ENCODE assay signal across 1 cellular context in the genomic region with DNA sequence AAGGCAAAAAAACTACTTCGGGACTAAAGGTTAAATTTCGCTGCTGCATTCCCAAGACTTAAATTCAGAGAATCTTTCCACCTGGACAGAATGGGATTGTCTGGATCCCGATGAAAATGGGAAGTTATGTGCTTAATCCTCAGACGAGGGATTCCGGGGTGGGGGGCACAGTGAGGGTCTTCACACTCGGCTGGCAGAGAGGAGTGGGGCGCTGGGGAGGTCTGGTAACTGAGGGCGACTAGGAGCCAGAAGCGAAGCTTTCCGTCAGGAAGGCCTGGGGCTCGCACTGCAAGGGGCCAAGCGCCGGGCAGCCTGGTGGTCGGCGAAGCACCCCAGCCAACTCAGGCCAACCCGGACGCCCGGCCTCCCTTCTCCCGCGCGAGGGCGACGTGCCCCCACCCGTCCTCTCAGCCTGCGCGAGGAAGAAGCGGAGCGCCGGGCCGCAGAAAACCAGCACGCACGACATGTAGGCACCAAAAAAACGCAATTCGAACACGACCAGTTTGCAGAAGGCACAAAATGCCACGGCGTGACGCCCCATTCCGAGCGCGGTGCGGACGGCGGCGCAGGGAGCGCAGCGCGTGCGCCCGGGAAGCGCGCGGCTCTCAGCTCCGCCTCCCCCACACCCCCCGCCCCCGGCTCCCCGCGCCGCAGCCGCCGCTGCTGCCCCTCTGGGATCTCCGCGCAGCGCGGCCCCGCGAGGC.
TF ChIP-seq lines count a peak whose summit lies in the region.

No MANE protein-coding gene starts in this region.

TF ChIP-seq in HepG2, 621 proteins besides CTCF, POLR2A, EP300 and RAD21 (continued from another document and continues in another):
- TF ChIP-seq, protein P1, sequence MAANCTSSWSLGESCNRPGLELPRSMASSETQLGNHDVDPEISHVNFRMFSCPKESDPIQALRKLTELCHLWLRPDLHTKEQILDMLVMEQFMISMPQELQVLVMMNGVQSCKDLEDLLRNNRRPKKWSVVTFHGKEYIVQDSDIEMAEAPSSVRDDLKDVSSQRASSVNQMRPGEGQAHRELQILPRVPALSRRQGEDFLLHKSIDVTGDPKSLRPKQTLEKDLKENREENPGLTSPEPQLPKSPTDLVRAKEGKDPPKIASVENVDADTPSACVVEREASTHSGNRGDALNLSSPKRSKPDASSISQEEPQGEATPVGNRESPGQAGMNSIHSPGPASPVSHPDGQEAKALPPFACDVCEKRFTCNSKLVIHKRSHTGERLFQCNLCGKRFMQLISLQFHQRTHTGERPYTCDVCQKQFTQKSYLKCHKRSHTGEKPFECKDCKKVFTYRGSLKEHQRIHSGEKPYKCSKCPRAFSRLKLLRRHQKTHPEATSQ (CRISPR knock-in tag; IDR thresholded peaks at IDR 0.05; ENCODE audit: borderline replicate concordance) = 0 out of 2 replicates have a peak, but pooled peaks have one; percentile 8
- TF ChIP-seq, protein P2, sequence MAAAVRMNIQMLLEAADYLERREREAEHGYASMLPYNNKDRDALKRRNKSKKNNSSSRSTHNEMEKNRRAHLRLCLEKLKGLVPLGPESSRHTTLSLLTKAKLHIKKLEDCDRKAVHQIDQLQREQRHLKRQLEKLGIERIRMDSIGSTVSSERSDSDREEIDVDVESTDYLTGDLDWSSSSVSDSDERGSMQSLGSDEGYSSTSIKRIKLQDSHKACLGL (CRISPR knock-in tag; IDR thresholded peaks at IDR 0.05) = 0 out of 2 replicates have a peak, but pooled peaks have one; percentile 27
- TF ChIP-seq ZNF253 (CRISPR knock-in tag; IDR thresholded peaks at IDR 0.05; ENCODE audit: borderline replicate concordance) (no peak; the same call in 1 of the 2 replicates), NR1H2 (CRISPR knock-in tag; IDR thresholded peaks at IDR 0.05; ENCODE audit: borderline replicate concordance, low read depth) (no peak), ZNF317 (CRISPR knock-in tag; IDR thresholded peaks at IDR 0.05) (peak; percentile 53; the same call in 1 of the 2 replicates), MAZ (IDR thresholded peaks at IDR 0.05; ENCODE audit: borderline replicate concordance, low read depth, low read length) (no peak), MAZ (CRISPR knock-in tag; IDR thresholded peaks at IDR 0.05; ENCODE audit: low read depth) (no peak), KMT2B (CRISPR knock-in tag; IDR thresholded peaks at IDR 0.05) (peak; percentile 90), CCDC6 (CRISPR knock-in tag; IDR thresholded peaks at IDR 0.05) (no peak), KDM3A (CRISPR knock-in tag; IDR thresholded peaks at IDR 0.05; ENCODE audit: low read depth) (peak; percentile 31; the same call in 1 of the 2 replicates), PAF1 (CRISPR knock-in tag; IDR thresholded peaks at IDR 0.05) (no peak), ZNF530 (CRISPR knock-in tag; IDR thresholded peaks at IDR 0.05; ENCODE audit: low read depth) (no peak), MXI1 (IDR thresholded peaks at IDR 0.05; ENCODE audit: borderline replicate concordance, low read depth, low read length) (peak; percentile 45; the same call in 1 of the 3 replicates), ZFP1 (CRISPR knock-in tag; IDR thresholded peaks at IDR 0.05) (no peak), CREM (IDR thresholded peaks at IDR 0.05) (no peak), CREM (CRISPR knock-in tag; IDR thresholded peaks at IDR 0.05) (no peak), KLF16 (CRISPR knock-in tag; IDR thresholded peaks at IDR 0.05) (peak in 1 of 2 experiments; percentile 75; a peak in 2 of 4 replicates), HNRNPLL (IDR thresholded peaks at IDR 0.05; ENCODE audit: low read depth, low read length, poor library complexity, severe bottlenecking) (peak; percentile 98), LCORL (IDR thresholded peaks at IDR 0.05) (no peak), LCORL (CRISPR knock-in tag; IDR thresholded peaks at IDR 0.05) (0 out of 2 replicates have a peak, but pooled peaks have one; percentile 41), ZBTB38 (CRISPR knock-in tag; IDR thresholded peaks at IDR 0.05) (no peak), ADNP (CRISPR knock-in tag; IDR thresholded peaks at IDR 0.05) (no peak), TAF15 (IDR thresholded peaks at IDR 0.05; ENCODE audit: low read depth, low read length, poor library complexity, severe bottlenecking) (no peak), ZFY (CRISPR knock-in tag; IDR thresholded peaks at IDR 0.05) (peak; percentile 81; the same call in 1 of the 2 replicates), SCMH1 (CRISPR knock-in tag; IDR thresholded peaks at IDR 0.05; ENCODE audit: borderline replicate concordance) (no peak)
- TF ChIP-seq, protein P3, sequence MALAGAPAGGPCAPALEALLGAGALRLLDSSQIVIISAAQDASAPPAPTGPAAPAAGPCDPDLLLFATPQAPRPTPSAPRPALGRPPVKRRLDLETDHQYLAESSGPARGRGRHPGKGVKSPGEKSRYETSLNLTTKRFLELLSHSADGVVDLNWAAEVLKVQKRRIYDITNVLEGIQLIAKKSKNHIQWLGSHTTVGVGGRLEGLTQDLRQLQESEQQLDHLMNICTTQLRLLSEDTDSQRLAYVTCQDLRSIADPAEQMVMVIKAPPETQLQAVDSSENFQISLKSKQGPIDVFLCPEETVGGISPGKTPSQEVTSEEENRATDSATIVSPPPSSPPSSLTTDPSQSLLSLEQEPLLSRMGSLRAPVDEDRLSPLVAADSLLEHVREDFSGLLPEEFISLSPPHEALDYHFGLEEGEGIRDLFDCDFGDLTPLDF (CRISPR knock-in tag; IDR thresholded peaks at IDR 0.05) = peak; percentile 40
- TF ChIP-seq, protein P4, sequence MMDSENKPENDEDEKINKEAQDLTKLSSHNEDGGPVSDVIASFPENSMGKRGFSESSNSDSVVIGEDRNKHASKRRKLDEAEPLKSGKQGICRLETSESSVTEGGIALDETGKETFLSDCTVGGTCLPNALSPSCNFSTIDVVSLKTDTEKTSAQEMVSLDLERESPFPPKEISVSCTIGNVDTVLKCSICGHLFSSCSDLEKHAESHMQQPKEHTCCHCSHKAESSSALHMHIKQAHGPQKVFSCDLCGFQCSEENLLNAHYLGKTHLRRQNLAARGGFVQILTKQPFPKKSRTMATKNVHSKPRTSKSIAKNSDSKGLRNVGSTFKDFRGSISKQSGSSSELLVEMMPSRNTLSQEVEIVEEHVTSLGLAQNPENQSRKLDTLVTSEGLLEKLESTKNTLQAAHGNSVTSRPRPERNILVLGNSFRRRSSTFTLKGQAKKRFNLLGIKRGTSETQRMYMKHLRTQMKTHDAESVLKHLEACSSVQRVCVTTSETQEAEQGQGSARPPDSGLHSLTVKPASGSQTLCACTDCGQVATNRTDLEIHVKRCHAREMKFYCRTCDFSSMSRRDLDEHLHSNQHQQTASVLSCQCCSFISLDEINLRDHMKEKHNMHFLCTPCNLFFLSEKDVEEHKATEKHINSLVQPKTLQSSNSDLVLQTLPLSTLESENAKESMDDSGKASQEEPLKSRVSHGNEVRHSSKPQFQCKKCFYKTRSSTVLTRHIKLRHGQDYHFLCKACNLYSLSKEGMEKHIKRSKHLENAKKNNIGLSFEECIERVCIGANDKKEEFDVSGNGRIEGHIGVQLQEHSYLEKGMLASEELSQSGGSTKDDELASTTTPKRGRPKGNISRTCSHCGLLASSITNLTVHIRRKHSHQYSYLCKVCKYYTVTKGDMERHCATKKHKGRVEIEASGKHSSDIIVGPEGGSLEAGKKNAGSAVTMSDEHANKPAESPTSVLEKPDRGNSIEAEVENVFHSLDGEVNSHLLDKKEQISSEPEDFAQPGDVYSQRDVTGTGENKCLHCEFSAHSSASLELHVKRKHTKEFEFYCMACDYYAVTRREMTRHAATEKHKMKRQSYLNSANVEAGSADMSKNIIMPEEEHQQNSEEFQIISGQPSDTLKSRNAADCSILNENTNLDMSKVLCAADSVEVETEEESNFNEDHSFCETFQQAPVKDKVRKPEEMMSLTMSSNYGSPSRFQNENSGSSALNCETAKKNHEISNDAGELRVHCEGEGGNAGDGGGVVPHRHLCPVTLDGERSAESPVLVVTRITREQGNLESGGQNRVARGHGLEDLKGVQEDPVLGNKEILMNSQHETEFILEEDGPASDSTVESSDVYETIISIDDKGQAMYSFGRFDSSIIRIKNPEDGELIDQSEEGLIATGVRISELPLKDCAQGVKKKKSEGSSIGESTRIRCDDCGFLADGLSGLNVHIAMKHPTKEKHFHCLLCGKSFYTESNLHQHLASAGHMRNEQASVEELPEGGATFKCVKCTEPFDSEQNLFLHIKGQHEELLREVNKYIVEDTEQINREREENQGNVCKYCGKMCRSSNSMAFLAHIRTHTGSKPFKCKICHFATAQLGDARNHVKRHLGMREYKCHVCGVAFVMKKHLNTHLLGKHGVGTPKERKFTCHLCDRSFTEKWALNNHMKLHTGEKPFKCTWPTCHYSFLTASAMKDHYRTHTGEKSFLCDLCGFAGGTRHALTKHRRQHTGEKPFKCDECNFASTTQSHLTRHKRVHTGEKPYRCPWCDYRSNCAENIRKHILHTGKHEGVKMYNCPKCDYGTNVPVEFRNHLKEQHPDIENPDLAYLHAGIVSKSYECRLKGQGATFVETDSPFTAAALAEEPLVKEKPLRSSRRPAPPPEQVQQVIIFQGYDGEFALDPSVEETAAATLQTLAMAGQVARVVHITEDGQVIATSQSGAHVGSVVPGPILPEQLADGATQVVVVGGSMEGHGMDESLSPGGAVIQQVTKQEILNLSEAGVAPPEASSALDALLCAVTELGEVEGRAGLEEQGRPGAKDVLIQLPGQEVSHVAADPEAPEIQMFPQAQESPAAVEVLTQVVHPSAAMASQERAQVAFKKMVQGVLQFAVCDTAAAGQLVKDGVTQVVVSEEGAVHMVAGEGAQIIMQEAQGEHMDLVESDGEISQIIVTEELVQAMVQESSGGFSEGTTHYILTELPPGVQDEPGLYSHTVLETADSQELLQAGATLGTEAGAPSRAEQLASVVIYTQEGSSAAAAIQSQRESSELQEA (CRISPR knock-in tag; IDR thresholded peaks at IDR 0.05; ENCODE audit: not compliant biosample characterization) = peak; percentile 49
- TF ChIP-seq, protein P5, sequence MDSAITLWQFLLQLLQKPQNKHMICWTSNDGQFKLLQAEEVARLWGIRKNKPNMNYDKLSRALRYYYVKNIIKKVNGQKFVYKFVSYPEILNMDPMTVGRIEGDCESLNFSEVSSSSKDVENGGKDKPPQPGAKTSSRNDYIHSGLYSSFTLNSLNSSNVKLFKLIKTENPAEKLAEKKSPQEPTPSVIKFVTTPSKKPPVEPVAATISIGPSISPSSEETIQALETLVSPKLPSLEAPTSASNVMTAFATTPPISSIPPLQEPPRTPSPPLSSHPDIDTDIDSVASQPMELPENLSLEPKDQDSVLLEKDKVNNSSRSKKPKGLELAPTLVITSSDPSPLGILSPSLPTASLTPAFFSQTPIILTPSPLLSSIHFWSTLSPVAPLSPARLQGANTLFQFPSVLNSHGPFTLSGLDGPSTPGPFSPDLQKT (CRISPR knock-in tag; IDR thresholded peaks at IDR 0.05; ENCODE audit: borderline replicate concordance) = no peak; the same call in 1 of the 2 replicates
- TF ChIP-seq, protein P6, sequence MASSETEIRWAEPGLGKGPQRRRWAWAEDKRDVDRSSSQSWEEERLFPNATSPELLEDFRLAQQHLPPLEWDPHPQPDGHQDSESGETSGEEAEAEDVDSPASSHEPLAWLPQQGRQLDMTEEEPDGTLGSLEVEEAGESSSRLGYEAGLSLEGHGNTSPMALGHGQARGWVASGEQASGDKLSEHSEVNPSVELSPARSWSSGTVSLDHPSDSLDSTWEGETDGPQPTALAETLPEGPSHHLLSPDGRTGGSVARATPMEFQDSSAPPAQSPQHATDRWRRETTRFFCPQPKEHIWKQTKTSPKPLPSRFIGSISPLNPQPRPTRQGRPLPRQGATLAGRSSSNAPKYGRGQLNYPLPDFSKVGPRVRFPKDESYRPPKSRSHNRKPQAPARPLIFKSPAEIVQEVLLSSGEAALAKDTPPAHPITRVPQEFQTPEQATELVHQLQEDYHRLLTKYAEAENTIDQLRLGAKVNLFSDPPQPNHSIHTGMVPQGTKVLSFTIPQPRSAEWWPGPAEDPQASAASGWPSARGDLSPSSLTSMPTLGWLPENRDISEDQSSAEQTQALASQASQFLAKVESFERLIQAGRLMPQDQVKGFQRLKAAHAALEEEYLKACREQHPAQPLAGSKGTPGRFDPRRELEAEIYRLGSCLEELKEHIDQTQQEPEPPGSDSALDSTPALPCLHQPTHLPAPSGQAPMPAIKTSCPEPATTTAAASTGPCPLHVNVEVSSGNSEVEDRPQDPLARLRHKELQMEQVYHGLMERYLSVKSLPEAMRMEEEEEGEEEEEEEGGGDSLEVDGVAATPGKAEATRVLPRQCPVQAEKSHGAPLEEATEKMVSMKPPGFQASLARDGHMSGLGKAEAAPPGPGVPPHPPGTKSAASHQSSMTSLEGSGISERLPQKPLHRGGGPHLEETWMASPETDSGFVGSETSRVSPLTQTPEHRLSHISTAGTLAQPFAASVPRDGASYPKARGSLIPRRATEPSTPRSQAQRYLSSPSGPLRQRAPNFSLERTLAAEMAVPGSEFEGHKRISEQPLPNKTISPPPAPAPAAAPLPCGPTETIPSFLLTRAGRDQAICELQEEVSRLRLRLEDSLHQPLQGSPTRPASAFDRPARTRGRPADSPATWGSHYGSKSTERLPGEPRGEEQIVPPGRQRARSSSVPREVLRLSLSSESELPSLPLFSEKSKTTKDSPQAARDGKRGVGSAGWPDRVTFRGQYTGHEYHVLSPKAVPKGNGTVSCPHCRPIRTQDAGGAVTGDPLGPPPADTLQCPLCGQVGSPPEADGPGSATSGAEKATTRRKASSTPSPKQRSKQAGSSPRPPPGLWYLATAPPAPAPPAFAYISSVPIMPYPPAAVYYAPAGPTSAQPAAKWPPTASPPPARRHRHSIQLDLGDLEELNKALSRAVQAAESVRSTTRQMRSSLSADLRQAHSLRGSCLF (CRISPR knock-in tag; IDR thresholded peaks at IDR 0.05; ENCODE audit: borderline replicate concordance) = no peak
- TF ChIP-seq, protein P7, sequence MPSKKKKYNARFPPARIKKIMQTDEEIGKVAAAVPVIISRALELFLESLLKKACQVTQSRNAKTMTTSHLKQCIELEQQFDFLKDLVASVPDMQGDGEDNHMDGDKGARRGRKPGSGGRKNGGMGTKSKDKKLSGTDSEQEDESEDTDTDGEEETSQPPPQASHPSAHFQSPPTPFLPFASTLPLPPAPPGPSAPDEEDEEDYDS (CRISPR knock-in tag; IDR thresholded peaks at IDR 0.05) = peak; percentile 16; the same call in 1 of the 2 replicates
- TF ChIP-seq, protein P8, sequence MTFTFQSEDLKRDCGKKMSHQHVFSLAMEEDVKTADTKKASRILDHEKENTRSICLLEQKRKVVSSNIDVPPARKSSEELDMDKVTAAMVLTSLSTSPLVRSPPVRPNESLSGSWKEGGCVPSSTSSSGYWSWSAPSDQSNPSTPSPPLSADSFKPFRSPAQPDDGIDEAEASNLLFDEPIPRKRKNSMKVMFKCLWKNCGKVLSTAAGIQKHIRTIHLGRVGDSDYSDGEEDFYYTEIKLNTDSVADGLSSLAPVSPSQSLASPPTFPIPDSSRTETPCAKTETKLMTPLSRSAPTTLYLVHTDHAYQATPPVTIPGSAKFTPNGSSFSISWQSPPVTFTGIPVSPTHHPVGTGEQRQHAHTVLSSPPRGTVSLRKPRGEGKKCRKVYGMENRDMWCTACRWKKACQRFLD (CRISPR knock-in tag; IDR thresholded peaks at IDR 0.05; ENCODE audit: borderline replicate concordance) = 0 out of 2 replicates have a peak, but pooled peaks have one; percentile 6
